Comparison of ENCODE assay signal across 18 cellular contexts in genomic region chr2:167334343-167334742, GRCh38. TPM values are rescaled to one million over a fixed set of nuclear protein-coding genes. Genes with fewer than 3 reads are reported as not detected.
"Had no signal": no experiment of that assay in that cellular context is flagged by ENCODE, and none has a peak within 500 bp of the region (broad histone marks: within the 10 kb centered on the region; RNA-seq: fewer than 3 reads in every experiment).

No MANE protein-coding gene starts in this region.

- H3K9me3 Mint-ChIP-seq: activated naive CD8-positive, alpha-beta T cell treated with anti-CD3 and anti-CD28 coated beads, Interleukin-2, amount 10 ng/mL, durations not matched to agents 7 days and 5 days; T-helper 1 cell treated with Interleukin-12 subunit alpha and Interleukin-12 subunit beta and Interleukin-4 antibody, amounts not matched to agents 30 μg/mL and 1 μg/mL, for 36 hours had no signal

- DNase-seq: activated CD4-positive, alpha-beta T cell treated with anti-CD3 and anti-CD28 coated beads for 48 hours; activated CD4-positive, alpha-beta T cell treated with anti-CD3 and anti-CD28 coated beads, Interleukin-2, amount 50 U/mL, for 4 hours; activated CD4-positive, CD25-positive, alpha-beta regulatory T cell treated with anti-CD3 and anti-CD28 coated beads, Interleukin-2, amount 50 U/mL, for 72 hours; activated CD8-positive, alpha-beta memory T cell treated with anti-CD3 and anti-CD28 coated beads, Interleukin-2, amount 50 U/mL, for 48 hours; activated CD8-positive, alpha-beta T cell treated with anti-CD3 and anti-CD28 coated beads, Interleukin-2, amount 10 ng/mL, durations not matched to agents 7 days and 5 days; activated naive CD4-positive, alpha-beta T cell treated with anti-CD3 and anti-CD28 coated beads, Interleukin-2, amount 50 U/mL, for 16 hours; activated naive CD8-positive, alpha-beta T cell treated with anti-CD3 and anti-CD28 coated beads, Interleukin-2, amount 10 ng/mL, durations not matched to agents 7 days and 5 days; activated T-cell treated with anti-CD3 and anti-CD28 coated beads, Interleukin-2, amount 50 U/mL, for 1 hour; adrenal gland; anterior cingulate cortex; MG63; NCI-H1105; NCI-H1436 treated with DMSO at 0.1 percent for 48 hours; NCI-H187; NCI-H510A treated with DMSO at 0.1 percent for 48 hours; NK-92 treated with Interleukin-12 subunit alpha and Interleukin-12 subunit beta, amount 100 ng/mL, for 24 hours; SHP77 treated with DMSO at 0.1 percent for 48 hours had no signal

- H3K4me3 Mint-ChIP-seq: activated CD8-positive, alpha-beta T cell treated with anti-CD3 and anti-CD28 coated beads, Interleukin-2, amount 10 ng/mL, durations not matched to agents 7 days and 5 days; activated naive CD8-positive, alpha-beta T cell treated with anti-CD3 and anti-CD28 coated beads, Interleukin-2, amount 10 ng/mL, durations not matched to agents 7 days and 5 days; T-helper 1 cell treated with Interleukin-12 subunit alpha and Interleukin-12 subunit beta and Interleukin-4 antibody, amounts not matched to agents 30 μg/mL and 1 μg/mL, for 36 hours had no signal

- H3K4me1 Mint-ChIP-seq: activated naive CD8-positive, alpha-beta T cell treated with anti-CD3 and anti-CD28 coated beads, Interleukin-2, amount 10 ng/mL, durations not matched to agents 7 days and 5 days had no signal

- ATAC-seq: activated CD8-positive, alpha-beta T cell treated with anti-CD3 and anti-CD28 coated beads, Interleukin-2, amount 10 ng/mL, durations not matched to agents 7 days and 5 days had no signal

- H3K36me3 Mint-ChIP-seq: activated naive CD8-positive, alpha-beta T cell treated with anti-CD3 and anti-CD28 coated beads, Interleukin-2, amount 10 ng/mL, durations not matched to agents 7 days and 5 days had no signal

- H3K4me1 ChIP-seq: adrenal gland had no signal

- H3K27ac ChIP-seq: adrenal gland had no signal

- H3K4me3 ChIP-seq: adrenal gland, MG63 had no signal

- H3K27me3 Mint-ChIP-seq: activated naive CD8-positive, alpha-beta T cell treated with anti-CD3 and anti-CD28 coated beads, Interleukin-2, amount 10 ng/mL, durations not matched to agents 7 days and 5 days had no signal

- H3K27me3 ChIP-seq: adrenal gland, MG63 had no signal

- H3K36me3 ChIP-seq: adrenal gland, MG63 had no signal

- H3K27ac Mint-ChIP-seq: activated CD8-positive, alpha-beta T cell treated with anti-CD3 and anti-CD28 coated beads, Interleukin-2, amount 10 ng/mL, durations not matched to agents 7 days and 5 days; activated naive CD8-positive, alpha-beta T cell treated with anti-CD3 and anti-CD28 coated beads, Interleukin-2, amount 10 ng/mL, durations not matched to agents 7 days and 5 days; T-helper 1 cell treated with Interleukin-12 subunit alpha and Interleukin-12 subunit beta and Interleukin-4 antibody, amounts not matched to agents 30 μg/mL and 1 μg/mL, for 36 hours had no signal

RNA-seq across cellular contexts. Expression of gene B3GALT1, which starts 41.5 kb away (rescaled TPM):
- total RNA-seq: activated CD8-positive, alpha-beta T cell treated with anti-CD3 and anti-CD28 coated beads, Interleukin-2, amount 10 ng/mL, durations not matched to agents 7 days and 5 days; activated naive CD8-positive, alpha-beta T cell treated with anti-CD3 and anti-CD28 coated beads, Interleukin-2, amount 10 ng/mL, durations not matched to agents 7 days and 5 days had no signal
